Comparison of ENCODE assay signal across 8 cellular contexts in genomic region chr11:65423516-65424199, GRCh38. TPM values are rescaled to one million over a fixed set of nuclear protein-coding genes. Genes with fewer than 3 reads are reported as not detected.
DNase-seq lines count a peak whose midpoint lies in the region; ATAC-seq and TF ChIP-seq lines count a peak whose summit lies in the region.

No MANE protein-coding gene starts in this region.

- peaks cover 43% of the 10 kb centered on the region for H3K4me1 Mint-ChIP-seq in activated naive CD4-positive, alpha-beta T cell treated with anti-CD3 and anti-CD28 coated beads, Interleukin-2, amount 10 ng/mL, durations not matched to agents 7 days and 5 days

- TF ChIP-seq CTCF in BE2C (IDR thresholded peaks at IDR 0.05; ENCODE audit: low read depth, low read length) (no peak), heart left ventricle (IDR thresholded peaks at IDR 0.05) (no peak)

- DNase-seq in BE2C (no peak), KBM-7 (peak; percentile 68), heart left ventricle (peak in 2 of 5 donors; percentile 27 to 60)
- peak; percentile 59 for DNase-seq in activated naive CD4-positive, alpha-beta T cell treated with anti-CD3 and anti-CD28 coated beads, Interleukin-2, amount 10 ng/mL, durations not matched to agents 7 days and 5 days

- H3K4me1 ChIP-seq in BE2C (peaks cover 15% of the 10 kb centered on the region), heart left ventricle (peaks cover 7 to 56% (median 43%) of the 10 kb centered on the region in 12 donors), rectal smooth muscle tissue (ENCODE audit: control insufficient read depth, insufficient read depth, low read length) (peaks cover 44% of the 10 kb centered on the region)

- intact Hi-C loops in heart left ventricle (cut with DNase I): loop anchor here in 4 of 10 donors (2.0 to 5.0 kb wide), 3 partner anchors 74 to 149 kb away; partner anchors contain the start of genes MALAT1 (in 3 of the 4), FAM89B (in 1 of the 4) and ZNRD2 (in 1 of the 4)

- peak overlapping the region; percentile 88 for H3K4me3 ChIP-seq in BE2C (ENCODE audit: low read depth, low read length)
- peak overlapping the region; percentile 75 to 96 (median 91) for H3K4me3 ChIP-seq in heart left ventricle
- peak overlapping the region; percentile 99 for H3K4me3 ChIP-seq in rectal smooth muscle tissue (ENCODE audit: low read length)

- peak overlapping the region; percentile 100 for H3K9ac ChIP-seq in rectal smooth muscle tissue (ENCODE audit: low read length)

- CTCF ChIA-PET in activated naive CD4-positive, alpha-beta T cell treated with anti-CD3 and anti-CD28 coated beads, Interleukin-2, amount 10 ng/mL, durations not matched to agents 7 days and 5 days (lab: Charles Lee): interaction anchor here (2.1 to 6.3 kb wide), 2 partner anchors 75 to 81 kb away, joined by 7 to 53 read pairs; partner anchors contain the start of gene MALAT1

- H3K27ac ChIP-seq in heart left ventricle (peak overlapping the region; percentile 98 to 100 (median 100)), rectal smooth muscle tissue (ENCODE audit: low read depth, low read length) (peak overlapping the region; percentile 100)

- ATAC-seq in heart left ventricle (no peak), GM21381 (IDR thresholded peaks at IDR 0.05; ENCODE audit: unreplicated experiment) (no peak), HG03159 (IDR thresholded peaks at IDR 0.05; ENCODE audit: unreplicated experiment) (no peak), HG02870 (IDR thresholded peaks at IDR 0.05; ENCODE audit: unreplicated experiment) (no peak)

- H3K27ac Mint-ChIP-seq in activated naive CD4-positive, alpha-beta T cell treated with anti-CD3 and anti-CD28 coated beads, Interleukin-2, amount 10 ng/mL, durations not matched to agents 7 days and 5 days: peak overlapping the region; percentile 97

- TF ChIP-seq POLR2A in heart left ventricle (IDR thresholded peaks at IDR 0.05): no peak

- no peaks in the 10 kb centered on the region for H3K9me3 ChIP-seq in BE2C
- H3K9me3 ChIP-seq in heart left ventricle: no peaks in the 10 kb centered on the region

- in situ Hi-C loops in KBM-7 (cut with MboI; ENCODE audit: low pct_unique_long_range_greater_than_20kb, low sequenced_read_pairs): no loop called here

- H3K4me3 Mint-ChIP-seq in activated naive CD4-positive, alpha-beta T cell treated with anti-CD3 and anti-CD28 coated beads, Interleukin-2, amount 10 ng/mL, durations not matched to agents 7 days and 5 days: peak overlapping the region; percentile 87

- H3K27me3 ChIP-seq in BE2C (peaks cover 3% of the 10 kb centered on the region), heart left ventricle (no peaks in the 10 kb centered on the region), rectal smooth muscle tissue (ENCODE audit: control insufficient read depth, insufficient read depth, low read length) (no peaks in the 10 kb centered on the region)

- peaks cover 27% of the 10 kb centered on the region for H3K27me3 Mint-ChIP-seq in activated naive CD4-positive, alpha-beta T cell treated with anti-CD3 and anti-CD28 coated beads, Interleukin-2, amount 10 ng/mL, durations not matched to agents 7 days and 5 days

- 0 to 2% (median 0%) methylated on average over 16 to 19 of the region's 19 CpGs for WGBS in heart left ventricle, 4 donors

- peaks cover 43% of the 10 kb centered on the region for H3K36me3 ChIP-seq in BE2C
- peaks cover 9 to 57% (median 34%) of the 10 kb centered on the region in 9 donors for H3K36me3 ChIP-seq in heart left ventricle
- peaks cover 38% of the 10 kb centered on the region for H3K36me3 ChIP-seq in rectal smooth muscle tissue (ENCODE audit: control insufficient read depth, insufficient read depth, low read length)

- H3K36me3 Mint-ChIP-seq in activated naive CD4-positive, alpha-beta T cell treated with anti-CD3 and anti-CD28 coated beads, Interleukin-2, amount 10 ng/mL, durations not matched to agents 7 days and 5 days: peaks cover 64% of the 10 kb centered on the region

- no peaks in the 10 kb centered on the region for H3K9me3 Mint-ChIP-seq in activated naive CD4-positive, alpha-beta T cell treated with anti-CD3 and anti-CD28 coated beads, Interleukin-2, amount 10 ng/mL, durations not matched to agents 7 days and 5 days

RNA-seq across cellular contexts. Expression of gene NEAT1, which starts 1.1 kb away (rescaled TPM):
- 301 TPM for polyA plus RNA-seq in BE2C (2012; ENCODE audit: insufficient read depth, insufficient read length, low read depth)
- 100 to 1,000 TPM in 7 of 9 donors, 10 to 100 TPM in 2; 17.0 to 760 (median 507) TPM for total RNA-seq in heart left ventricle
- polyA plus RNA-seq in heart left ventricle: 100 to 1,000 TPM; 104 to 532 TPM

RNA-seq across cellular contexts. Expression of gene FRMD8, which starts 37.2 kb away (rescaled TPM):
- 12.5 TPM for polyA plus RNA-seq in BE2C (2012; ENCODE audit: insufficient read depth, insufficient read length, low read depth)
- 10 to 100 TPM in 7 of 9 donors, 1 to 10 TPM in 2; 6.1 to 24.1 (median 11.3) TPM for total RNA-seq in heart left ventricle
- polyA plus RNA-seq in heart left ventricle: 10 to 100 TPM in 1 of 2 donors, 1 to 10 TPM in 1; 8.0 to 16.3 TPM

RNA-seq across cellular contexts. Expression of gene SLC25A45, which starts 41.2 kb away (rescaled TPM):
- 2.7 TPM for polyA plus RNA-seq in BE2C (2012; ENCODE audit: insufficient read depth, insufficient read length, low read depth)
- total RNA-seq in heart left ventricle: 10 to 100 TPM in 1 of 9 donors, 1 to 10 TPM in 8; 3.8 to 11.6 (median 6.6) TPM
- 1 to 10 TPM; 3.8 to 6.6 TPM for polyA plus RNA-seq in heart left ventricle
